In the genomic region with DNA sequence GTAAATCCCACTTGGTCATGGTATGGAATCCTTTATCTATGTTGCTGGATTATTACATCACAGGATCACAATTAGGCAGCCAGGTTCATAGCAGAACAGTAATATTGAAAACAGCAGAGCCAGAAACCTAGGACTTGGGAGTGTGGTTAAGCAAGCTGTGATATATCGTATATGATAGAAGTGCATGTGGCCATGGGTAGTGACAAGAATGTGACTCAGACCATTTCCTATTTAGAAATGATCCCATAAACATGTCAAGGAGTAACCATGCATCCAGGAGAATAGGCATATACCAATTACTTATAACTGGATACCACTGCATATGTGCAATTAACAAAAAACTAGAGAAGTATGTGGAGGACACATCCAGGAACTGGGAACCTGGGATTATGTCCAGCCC, we compare ENCODE assay signal across 13 cellular contexts. TPM values are rescaled to one million over a fixed set of nuclear protein-coding genes. Genes with fewer than 3 reads are reported as not detected.
"Had no signal": no experiment of that assay in that cellular context is flagged by ENCODE, and none has a peak within 500 bp of the region (broad histone marks: within the 10 kb centered on the region; RNA-seq: fewer than 3 reads in every experiment).

No MANE protein-coding gene starts in this region.

- ATAC-seq: left lung; naive thymus-derived CD4-positive, alpha-beta T cell; stimulated activated memory B cell treated with anti-CD40 and anti-IgM and Interleukin-4, amounts not matched to agents 10 μg/mL and 1 μg/mL and 100 μg/mL, for 72 hours had no signal

- H3K27ac ChIP-seq: brain microvascular endothelial cell, left lung, parathyroid adenoma had no signal

- DNase-seq: activated CD4-positive, alpha-beta T cell treated with anti-CD3 and anti-CD28 coated beads, Interleukin-2, amount 10 ng/mL, durations not matched to agents 7 days and 5 days; activated CD8-positive, alpha-beta memory T cell treated with anti-CD3 and anti-CD28 coated beads, Interleukin-2, amount 50 U/mL, for 48 hours; activated gamma-delta T cell treated with Interleukin-2 at 50 U/mL for 16 hours; brain microvascular endothelial cell; cerebellar nuclear complex; dermis blood vessel endothelial cell; hippocampal formation; left lung; mucosa of descending colon; naive thymus-derived CD4-positive, alpha-beta T cell; retina had no signal

RNA-seq across cellular contexts. Expression of a gene that starts 31.2 kb away (rescaled TPM):
- total RNA-seq: activated CD4-positive, alpha-beta T cell treated with anti-CD3 and anti-CD28 coated beads, Interleukin-2, amount 10 ng/mL, durations not matched to agents 7 days and 5 days; naive thymus-derived CD4-positive, alpha-beta T cell had no signal

RNA-seq across cellular contexts. Expression of a gene that starts 52.2 kb away (rescaled TPM):
- total RNA-seq: activated CD4-positive, alpha-beta T cell treated with anti-CD3 and anti-CD28 coated beads, Interleukin-2, amount 10 ng/mL, durations not matched to agents 7 days and 5 days; naive thymus-derived CD4-positive, alpha-beta T cell had no signal
